ENCODE assay signal across 19 cellular contexts in the genomic region with DNA sequence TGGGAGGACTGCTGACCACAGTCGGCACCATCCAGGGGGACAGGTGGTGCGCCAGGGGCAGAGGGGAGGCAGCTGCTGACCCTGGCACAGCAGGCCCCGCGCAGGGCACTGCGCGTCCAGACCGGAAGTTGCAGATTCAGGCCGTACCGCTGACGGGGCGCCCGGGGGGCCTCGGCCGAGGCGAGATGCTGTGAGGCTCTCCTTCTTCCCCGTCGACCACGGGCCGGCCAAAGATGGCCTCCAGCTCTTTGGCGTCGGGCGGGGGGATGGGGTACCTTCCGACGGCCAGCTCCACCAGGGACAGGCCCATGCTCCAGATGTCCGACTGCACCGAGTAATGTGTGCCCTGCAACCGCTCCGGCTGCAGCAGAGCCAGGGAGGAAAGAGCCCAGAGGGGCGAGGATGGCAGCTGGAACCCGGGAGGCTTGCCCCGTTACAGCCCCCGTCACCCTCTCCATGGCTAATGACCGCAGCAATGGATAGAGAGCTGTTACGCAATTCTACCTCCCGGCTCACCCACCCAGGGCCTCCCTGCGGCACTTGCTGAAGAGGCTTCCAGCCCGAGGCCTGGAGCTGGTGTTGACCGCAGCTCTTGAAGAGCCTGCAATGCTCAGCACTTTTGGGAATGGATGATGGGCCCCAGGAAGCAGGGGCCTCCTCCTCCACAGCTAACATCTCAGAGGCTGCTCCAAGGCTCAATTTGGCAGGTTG. TPM values are rescaled to one million over a fixed set of nuclear protein-coding genes. Genes with fewer than 3 reads are reported as not detected.
"Had no signal": no experiment of that assay in that cellular context is flagged by ENCODE, and none has a peak within 500 bp of the region (broad histone marks: within the 10 kb centered on the region; RNA-seq: fewer than 3 reads in every experiment).

No MANE protein-coding gene starts in this region.

- H3K4me1 ChIP-seq: breast epithelium had no signal

- ATAC-seq: activated CD8-positive, alpha-beta memory T cell treated with anti-CD3 and anti-CD28 coated beads, Interleukin-2, amount 10 ng/mL, durations not matched to agents 7 days and 5 days; activated naive CD8-positive, alpha-beta T cell treated with anti-CD3 and anti-CD28 coated beads, Interleukin-2, amount 50 U/mL, for 24 hours had no signal

- H3K9me3 ChIP-seq: ascending aorta, breast epithelium, gastrocnemius medialis, tibial artery, vagina had no signal

- H3K27ac ChIP-seq: ascending aorta, breast epithelium, vagina, VCaP had no signal

- H3K4me3 ChIP-seq: ascending aorta, breast epithelium, gastrocnemius medialis, tibial artery, vagina had no signal

- H3K27me3 ChIP-seq: ascending aorta, breast epithelium, gastrocnemius medialis, tibial artery, vagina had no signal

- H3K36me3 ChIP-seq: breast epithelium had no signal

- DNase-seq: activated CD4-positive, alpha-beta memory T cell treated with anti-CD3 and anti-CD28 coated beads for 36 hours; activated CD4-positive, alpha-beta T cell treated with anti-CD3 and anti-CD28 coated beads for 1 hour; activated CD8-positive, alpha-beta memory T cell treated with anti-CD3 and anti-CD28 coated beads, Interleukin-2, amount 10 ng/mL, durations not matched to agents 7 days and 5 days; activated naive CD4-positive, alpha-beta T cell treated with anti-CD3 and anti-CD28 coated beads for 36 hours; activated naive CD8-positive, alpha-beta T cell treated with anti-CD3 and anti-CD28 coated beads, Interleukin-2, amount 50 U/mL, for 24 hours; activated T-cell treated with anti-CD3 and anti-CD28 coated beads, Interleukin-2, amount 50 U/mL, for 1 hour; endodermal cell; stimulated activated CD4-positive, alpha-beta T cell treated with anti-CD3 and anti-CD28 coated beads, Interleukin-4, amount 100 ng/mL, for 1 hour; stimulated activated naive CD4-positive, alpha-beta T cell; tibial artery had no signal

RNA-seq across cellular contexts. Expression of a gene that starts 54.2 kb away (rescaled TPM):
- total RNA-seq: activated CD4-positive, alpha-beta memory T cell treated with anti-CD3 and anti-CD28 coated beads for 36 hours; activated naive CD4-positive, alpha-beta T cell treated with anti-CD3 and anti-CD28 coated beads for 36 hours; breast epithelium; cerebellum; epithelial cell of proximal tubule; skeletal muscle tissue; subcutaneous adipose tissue; vagina had no signal
